In the genomic region with DNA sequence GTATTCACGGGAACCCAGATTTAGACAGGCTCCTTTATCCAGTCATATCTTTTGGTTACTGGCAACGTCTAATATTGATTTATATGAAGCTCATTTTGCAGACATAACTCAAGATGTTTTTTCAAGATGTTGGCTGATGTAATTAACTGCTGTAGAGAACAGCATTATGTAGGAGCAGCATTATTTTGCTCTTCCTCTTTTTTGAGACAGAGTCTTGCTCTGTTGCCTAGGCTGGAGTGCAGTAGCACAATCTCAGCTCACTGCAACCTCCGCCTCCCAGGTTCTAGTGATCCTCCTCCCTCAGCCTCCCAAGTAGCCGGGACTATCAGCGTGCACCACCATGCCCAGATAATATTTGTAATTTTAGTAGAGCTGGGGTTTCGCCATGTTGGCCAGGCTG, we compare ENCODE assay signal across 1 cellular context.
TF ChIP-seq lines count a peak whose summit lies in the region.

No MANE protein-coding gene starts in this region.

TF ChIP-seq in H1, 55 proteins besides CTCF, POLR2A, EP300 and RAD21 (continued from another document):
- TF ChIP-seq, protein P1, sequence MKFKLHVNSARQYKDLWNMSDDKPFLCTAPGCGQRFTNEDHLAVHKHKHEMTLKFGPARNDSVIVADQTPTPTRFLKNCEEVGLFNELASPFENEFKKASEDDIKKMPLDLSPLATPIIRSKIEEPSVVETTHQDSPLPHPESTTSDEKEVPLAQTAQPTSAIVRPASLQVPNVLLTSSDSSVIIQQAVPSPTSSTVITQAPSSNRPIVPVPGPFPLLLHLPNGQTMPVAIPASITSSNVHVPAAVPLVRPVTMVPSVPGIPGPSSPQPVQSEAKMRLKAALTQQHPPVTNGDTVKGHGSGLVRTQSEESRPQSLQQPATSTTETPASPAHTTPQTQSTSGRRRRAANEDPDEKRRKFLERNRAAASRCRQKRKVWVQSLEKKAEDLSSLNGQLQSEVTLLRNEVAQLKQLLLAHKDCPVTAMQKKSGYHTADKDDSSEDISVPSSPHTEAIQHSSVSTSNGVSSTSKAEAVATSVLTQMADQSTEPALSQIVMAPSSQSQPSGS (IDR thresholded peaks at IDR 0.05; ENCODE audit: low read length) = no peak
- TF ChIP-seq TAF7 (optimal IDR thresholded peaks at IDR 0.05; ENCODE audit: borderline replicate concordance, low read depth, low read length) = no peak
- TF ChIP-seq CBX8 (IDR thresholded peaks at IDR 0.05; ENCODE audit: borderline replicate concordance, low read depth, low read length) = no peak
- TF ChIP-seq BCL11A (IDR thresholded peaks at IDR 0.05; ENCODE audit: low read depth in 2 of 2, low read length in 2 of 2) = no peak
- no peak for TF ChIP-seq SP1 (IDR thresholded peaks at IDR 0.05; ENCODE audit: low read depth, low read length)
- no peak for TF ChIP-seq SIRT6 (IDR thresholded peaks at IDR 0.05; ENCODE audit: low read length)
